8 cellular contexts compared by ENCODE assay signal in the genomic region with DNA sequence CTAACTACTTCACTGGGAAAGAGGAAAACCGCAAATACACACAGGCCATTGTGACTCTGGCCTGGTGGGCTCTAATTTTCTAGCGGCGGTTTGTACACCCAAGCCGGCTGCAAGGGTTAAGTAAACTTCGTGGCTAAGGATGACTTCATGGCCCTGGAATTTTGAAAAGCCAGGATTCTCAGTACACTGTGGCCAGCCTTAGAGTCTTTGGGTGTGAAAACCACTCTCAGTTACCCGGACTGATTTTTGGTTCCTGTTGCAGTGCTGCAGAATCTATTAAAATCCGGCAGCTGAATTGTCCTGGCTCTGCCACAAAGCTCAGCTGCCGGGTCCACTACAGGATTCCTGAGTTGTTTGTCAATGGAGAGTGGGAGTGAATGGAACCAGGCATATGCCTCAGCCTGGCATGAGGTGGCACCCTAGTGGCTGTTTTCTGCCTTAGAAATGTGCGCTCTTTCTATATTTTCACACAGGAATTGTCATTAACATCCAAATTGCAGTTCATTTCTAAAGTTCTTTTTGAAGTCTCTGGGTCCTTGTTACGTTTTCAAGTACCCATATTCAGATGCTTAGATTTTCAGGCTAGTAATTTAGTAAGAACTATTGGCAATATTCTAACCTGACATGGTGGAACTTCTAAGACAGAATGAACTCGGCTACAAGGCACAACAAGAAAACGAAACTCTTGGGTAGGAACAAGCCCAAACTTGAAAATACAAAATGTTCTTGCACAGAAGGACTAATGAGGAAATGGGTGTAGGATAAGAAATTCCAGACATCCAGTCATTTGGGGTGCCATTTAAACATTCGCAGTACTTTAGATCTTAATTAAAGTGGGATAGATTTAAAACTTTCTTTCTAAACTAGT.
DNase-seq lines count a peak whose midpoint lies in the region; ATAC-seq and TF ChIP-seq lines count a peak whose summit lies in the region.

No MANE protein-coding gene starts in this region.

- in situ Hi-C loops in GM13977 (cut with MboI; ENCODE audit: low pct_unique_long_range_greater_than_20kb, low sequenced_read_pairs, unreplicated experiment), result no loop called here
- in situ Hi-C loops in astrocyte of the spinal cord (cut with HindIII; ENCODE audit: low sequenced_read_pairs), result no loop called here

- ATAC-seq in stimulated activated naive CD8-positive, alpha-beta T cell treated with anti-CD3 and anti-CD28 coated beads, Interleukin-15, amount 100 ng/mL, for 72 hours, result no peak

- no peaks in the 10 kb centered on the region for H3K4me1 Mint-ChIP-seq in stimulated activated naive CD8-positive, alpha-beta T cell treated with anti-CD3 and anti-CD28 coated beads, Interleukin-15, amount 100 ng/mL, for 72 hours

- H3K36me3 ChIP-seq in effector memory CD4-positive, alpha-beta T cell (ENCODE audit: control insufficient read depth, insufficient read depth, low read length), result no peaks in the 10 kb centered on the region

- H3K27ac ChIP-seq in effector memory CD4-positive, alpha-beta T cell (ENCODE audit: insufficient read depth, low read length, poor library complexity, severe bottlenecking), result no peak overlapping the region

- no peaks in the 10 kb centered on the region for H3K27me3 ChIP-seq in effector memory CD4-positive, alpha-beta T cell (replicated peaks; ENCODE audit: control insufficient read depth, insufficient read depth, low read length, poor library complexity, severe bottlenecking)

- H3K9me3 ChIP-seq in effector memory CD4-positive, alpha-beta T cell (ENCODE audit: control insufficient read depth, low read length), result no peaks in the 10 kb centered on the region

- no peaks in the 10 kb centered on the region for H3K4me1 ChIP-seq in effector memory CD4-positive, alpha-beta T cell (ENCODE audit: control insufficient read depth, insufficient read depth, low read length, poor library complexity, severe bottlenecking)

- H3K27me3 Mint-ChIP-seq in stimulated activated naive CD8-positive, alpha-beta T cell treated with anti-CD3 and anti-CD28 coated beads, Interleukin-15, amount 100 ng/mL, for 72 hours, result no peaks in the 10 kb centered on the region

- H3K27ac Mint-ChIP-seq in stimulated activated naive CD8-positive, alpha-beta T cell treated with anti-CD3 and anti-CD28 coated beads, Interleukin-15, amount 100 ng/mL, for 72 hours, result no peak overlapping the region

- TF ChIP-seq CTCF in GM13977 (IDR thresholded peaks at IDR 0.05; ENCODE audit: extremely low read depth, insufficient read depth, missing control alignments) (peak; percentile 26), astrocyte of the spinal cord (IDR thresholded peaks at IDR 0.05; ENCODE audit: low read depth, low read length) (peak; percentile 65)

- no peak overlapping the region for H3K4me3 Mint-ChIP-seq in stimulated activated naive CD8-positive, alpha-beta T cell treated with anti-CD3 and anti-CD28 coated beads, Interleukin-15, amount 100 ng/mL, for 72 hours

- DNase-seq in GM13977 (ENCODE audit: low spot score), result no peak
- DNase-seq in NCI-H2196 (lab: John Stamatoyannopoulos, UW; ENCODE audit: unreplicated experiment), result peak; percentile 86
- peak; percentile 96 for DNase-seq in astrocyte of the spinal cord (ENCODE audit: low read depth, low spot score)
- peak; percentile 69 for DNase-seq in hepatic stellate cell (ENCODE audit: low spot score)
- peak; percentile 96 for DNase-seq in renal cortical epithelial cell (ENCODE audit: low read depth)
- no peak for DNase-seq in activated CD8-positive, alpha-beta memory T cell treated with anti-CD3 and anti-CD28 coated beads, Interleukin-2, amount 50 U/mL, for 4 hours
- no peak for DNase-seq in stimulated activated naive CD8-positive, alpha-beta T cell treated with anti-CD3 and anti-CD28 coated beads, Interleukin-15, amount 100 ng/mL, for 72 hours
- DNase-seq in effector memory CD4-positive, alpha-beta T cell, result no peak

- H3K4me3 ChIP-seq in astrocyte of the spinal cord (ENCODE audit: low read depth, low read length), result no peak overlapping the region
- H3K4me3 ChIP-seq in effector memory CD4-positive, alpha-beta T cell (ENCODE audit: insufficient read depth, low read depth, low read length, poor library complexity, severe bottlenecking), result no peak overlapping the region

- H3K9me3 Mint-ChIP-seq in stimulated activated naive CD8-positive, alpha-beta T cell treated with anti-CD3 and anti-CD28 coated beads, Interleukin-15, amount 100 ng/mL, for 72 hours, result no peaks in the 10 kb centered on the region

Comparison
In these comparisons a context has a peak if more than half of its experiments do, and no peak if none do; other contexts are left out.
1. DNase-seq: peak in NCI-H2196 (single experiment), astrocyte of the spinal cord (single experiment), hepatic stellate cell (single experiment) and renal cortical epithelial cell (single experiment); none in GM13977 (single experiment), activated CD8-positive, alpha-beta memory T cell treated with anti-CD3 and anti-CD28 coated beads, Interleukin-2, amount 50 U/mL, for 4 hours (single experiment), stimulated activated naive CD8-positive, alpha-beta T cell treated with anti-CD3 and anti-CD28 coated beads, Interleukin-15, amount 100 ng/mL, for 72 hours (0 of 2) and effector memory CD4-positive, alpha-beta T cell (0 of 3).